ENCODE assay signal across 14 cellular contexts in genomic region chr19:19039901-19040300, GRCh38. TPM values are rescaled to one million over a fixed set of nuclear protein-coding genes. Genes with fewer than 3 reads are reported as not detected.
DNase-seq lines count a peak whose midpoint lies in the region; ATAC-seq and TF ChIP-seq lines count a peak whose summit lies in the region.
"Had no signal": no experiment of that assay in that cellular context is flagged by ENCODE, and none has a peak within 500 bp of the region (broad histone marks: within the 10 kb centered on the region; RNA-seq: fewer than 3 reads in every experiment).

No MANE protein-coding gene starts in this region.

- no peak overlapping the region for H3K4me3 Mint-ChIP-seq in activated T-helper 2 cell treated with anti-CD3 and anti-CD28 coated beads, Interferon-gamma antibody, Interleukin-2, Interleukin-4, amounts not matched to agents 10 μg/mL and 5 μg/mL and 100 μg/mL, durations not matched to agents 14 hours and 24 hours and 36 hours (ENCODE audit: low read depth)
- H3K4me3 Mint-ChIP-seq in natural killer cell treated with Interleukin-12 subunit alpha and Interleukin-12 subunit beta and Interleukin-15 and Interleukin-18, amount 100 ng/mL, for 72 hours: peak overlapping the region; percentile 34

- ATAC-seq in natural killer cell treated with Interleukin-12 subunit alpha and Interleukin-12 subunit beta and Interleukin-15 and Interleukin-18, amount 100 ng/mL, for 72 hours: peak; percentile 92 to 93
- no peak for ATAC-seq in HG02938 (IDR thresholded peaks at IDR 0.05; ENCODE audit: unreplicated experiment)
- ATAC-seq: HCT116 had no signal

- H3K36me3 Mint-ChIP-seq in activated T-helper 2 cell treated with anti-CD3 and anti-CD28 coated beads, Interferon-gamma antibody, Interleukin-2, Interleukin-4, amounts not matched to agents 10 μg/mL and 5 μg/mL and 100 μg/mL, durations not matched to agents 14 hours and 24 hours and 36 hours (ENCODE audit: low read depth): peaks cover 43% of the 10 kb centered on the region
- H3K36me3 Mint-ChIP-seq in natural killer cell treated with Interleukin-12 subunit alpha and Interleukin-12 subunit beta and Interleukin-15 and Interleukin-18, amount 100 ng/mL, for 72 hours: no peaks in the 10 kb centered on the region

- peaks cover 24% of the 10 kb centered on the region for H4K20me1 ChIP-seq in osteoblast (ENCODE audit: insufficient read depth, low read length)

- intact Hi-C loops in activated T-helper 2 cell treated with anti-CD3 and anti-CD28 coated beads, Interferon-gamma antibody, Interleukin-2, Interleukin-4, amounts not matched to agents 10 μg/mL and 5 μg/mL and 100 μg/mL, durations not matched to agents 14 hours and 24 hours and 36 hours (cut with micrococcal nuclease): no loop called here

- no peak for TF ChIP-seq CTCF in osteoblast (IDR thresholded peaks at IDR 0.05; ENCODE audit: extremely low read depth, low read depth, low read length)

- no peak overlapping the region for H3K4me2 ChIP-seq in osteoblast (ENCODE audit: insufficient read depth, low read length)

- no peak overlapping the region for H2AFZ ChIP-seq in osteoblast (ENCODE audit: low read length)

- H3K4me3 ChIP-seq in osteoblast (ENCODE audit: insufficient read depth, low read length): no peak overlapping the region
- no peak overlapping the region for H3K4me3 ChIP-seq in SJCRH30

- H3K9me3 ChIP-seq in KOPT-K1 (ENCODE audit: insufficient read depth, low read length, poor library complexity, severe bottlenecking) (peaks cover 8% of the 10 kb centered on the region), osteoblast (ENCODE audit: low read depth, low read length) (no peaks in the 10 kb centered on the region), SJCRH30 (replicated peaks) (no peaks in the 10 kb centered on the region; the same call in 1 of the 2 replicates)
- H3K9me3 ChIP-seq: neutrophil had no signal

- H3K27ac Mint-ChIP-seq in activated T-helper 2 cell treated with anti-CD3 and anti-CD28 coated beads, Interferon-gamma antibody, Interleukin-2, Interleukin-4, amounts not matched to agents 10 μg/mL and 5 μg/mL and 100 μg/mL, durations not matched to agents 14 hours and 24 hours and 36 hours: peak overlapping the region; percentile 11
- peak overlapping the region; percentile 61 to 75 for H3K27ac Mint-ChIP-seq in natural killer cell treated with Interleukin-12 subunit alpha and Interleukin-12 subunit beta and Interleukin-15 and Interleukin-18, amount 100 ng/mL, for 72 hours

- H3K36me3 ChIP-seq in KOPT-K1 (ENCODE audit: insufficient read depth, low read length): peaks cover 74% of the 10 kb centered on the region
- peaks cover 23% of the 10 kb centered on the region for H3K36me3 ChIP-seq in osteoblast (ENCODE audit: insufficient read depth, low read length)
- peaks cover 33% of the 10 kb centered on the region for H3K36me3 ChIP-seq in SJCRH30

- H3K9me3 Mint-ChIP-seq in activated T-helper 2 cell treated with anti-CD3 and anti-CD28 coated beads, Interferon-gamma antibody, Interleukin-2, Interleukin-4, amounts not matched to agents 10 μg/mL and 5 μg/mL and 100 μg/mL, durations not matched to agents 14 hours and 24 hours and 36 hours: no peaks in the 10 kb centered on the region
- H3K9me3 Mint-ChIP-seq in natural killer cell treated with Interleukin-12 subunit alpha and Interleukin-12 subunit beta and Interleukin-15 and Interleukin-18, amount 100 ng/mL, for 72 hours: no peaks in the 10 kb centered on the region

- DNase-seq in NK-92 treated with Interleukin-12 subunit alpha and Interleukin-12 subunit beta, amount 100 ng/mL, for 24 hours (lab: John Stamatoyannopoulos, UW): peak; percentile 47
- DNase-seq in NK-92 (lab: John Stamatoyannopoulos, UW; ENCODE audit: unreplicated experiment): no peak
- no peak for DNase-seq in activated T-helper 2 cell treated with anti-CD3 and anti-CD28 coated beads, Interferon-gamma antibody, Interleukin-2, Interleukin-4, amounts not matched to agents 10 μg/mL and 5 μg/mL and 100 μg/mL, durations not matched to agents 14 hours and 24 hours and 36 hours (ENCODE audit: low spot score)
- DNase-seq in natural killer cell treated with Interleukin-12 subunit alpha and Interleukin-12 subunit beta and Interleukin-15 and Interleukin-18, amount 100 ng/mL, for 72 hours (ENCODE audit: low spot score): no peak
- no peak for DNase-seq in osteoblast (ENCODE audit: insufficient read length, low spot score, missing footprints)
- no peak for DNase-seq in SJCRH30
- DNase-seq: activated CD8-positive, alpha-beta memory T cell treated with anti-CD3 and anti-CD28 coated beads for 24 hours; dermis blood vessel endothelial cell; NCI-H1105 treated with DMSO at 0.1 percent for 48 hours; small intestine had no signal

- H3K27ac ChIP-seq in KOPT-K1 (ENCODE audit: low read depth, low read length, poor library complexity, severe bottlenecking) (peak overlapping the region; percentile 24), osteoblast (ENCODE audit: low read depth, low read length) (no peak overlapping the region), SJCRH30 (no peak overlapping the region)
- H3K27ac ChIP-seq: neutrophil had no signal

- peaks cover 25% of the 10 kb centered on the region for H3K4me1 Mint-ChIP-seq in activated T-helper 2 cell treated with anti-CD3 and anti-CD28 coated beads, Interferon-gamma antibody, Interleukin-2, Interleukin-4, amounts not matched to agents 10 μg/mL and 5 μg/mL and 100 μg/mL, durations not matched to agents 14 hours and 24 hours and 36 hours (ENCODE audit: low read depth)
- H3K4me1 Mint-ChIP-seq in natural killer cell treated with Interleukin-12 subunit alpha and Interleukin-12 subunit beta and Interleukin-15 and Interleukin-18, amount 100 ng/mL, for 72 hours (ENCODE audit: low read depth in 2 of 2): peaks cover 22 to 24% of the 10 kb centered on the region in 2 donors

- peaks cover 5% of the 10 kb centered on the region for H3K4me1 ChIP-seq in osteoblast (ENCODE audit: insufficient read depth, low read length)
- H3K4me1 ChIP-seq in SJCRH30: no peaks in the 10 kb centered on the region

- H3K79me2 ChIP-seq in osteoblast (ENCODE audit: insufficient read depth, low read length): peaks cover 82% of the 10 kb centered on the region

- H3K27me3 ChIP-seq in osteoblast (ENCODE audit: insufficient read depth, low read length) (no peaks in the 10 kb centered on the region), SJCRH30 (no peaks in the 10 kb centered on the region)
- H3K27me3 ChIP-seq: neutrophil had no signal

- no peaks in the 10 kb centered on the region for H3K27me3 Mint-ChIP-seq in activated T-helper 2 cell treated with anti-CD3 and anti-CD28 coated beads, Interferon-gamma antibody, Interleukin-2, Interleukin-4, amounts not matched to agents 10 μg/mL and 5 μg/mL and 100 μg/mL, durations not matched to agents 14 hours and 24 hours and 36 hours (ENCODE audit: low read depth)
- no peaks in the 10 kb centered on the region for H3K27me3 Mint-ChIP-seq in natural killer cell treated with Interleukin-12 subunit alpha and Interleukin-12 subunit beta and Interleukin-15 and Interleukin-18, amount 100 ng/mL, for 72 hours

RNA-seq across cellular contexts. Expression of gene ARMC6, which starts 6.5 kb away (rescaled TPM):
- 44.9 and 53.9 TPM in 2 replicates for total RNA-seq in activated T-helper 2 cell treated with anti-CD3 and anti-CD28 coated beads, Interferon-gamma antibody, Interleukin-2, Interleukin-4, amounts not matched to agents 10 μg/mL and 5 μg/mL and 100 μg/mL, durations not matched to agents 14 hours and 24 hours and 36 hours
- 10 to 100 TPM; 22.3 to 43.9 TPM for total RNA-seq in natural killer cell treated with Interleukin-12 subunit alpha and Interleukin-12 subunit beta and Interleukin-15 and Interleukin-18, amount 100 ng/mL, for 72 hours
- 30.9 and 38.4 TPM in 2 replicates for total RNA-seq in osteoblast
- total RNA-seq in SJCRH30 (2014; rRNA removed; shearing (Covaris generic)): 48.6 and 55.6 TPM in 2 replicates

RNA-seq across cellular contexts. Expression of gene SUGP2, which starts 6.6 kb away (rescaled TPM):
- 129 and 140 TPM in 2 replicates for total RNA-seq in activated T-helper 2 cell treated with anti-CD3 and anti-CD28 coated beads, Interferon-gamma antibody, Interleukin-2, Interleukin-4, amounts not matched to agents 10 μg/mL and 5 μg/mL and 100 μg/mL, durations not matched to agents 14 hours and 24 hours and 36 hours
- total RNA-seq in natural killer cell treated with Interleukin-12 subunit alpha and Interleukin-12 subunit beta and Interleukin-15 and Interleukin-18, amount 100 ng/mL, for 72 hours: 100 to 1,000 TPM; 102 to 196 TPM
- total RNA-seq in osteoblast: 32.7 and 33.7 TPM in 2 replicates
- 47.7 and 57.4 TPM in 2 replicates for total RNA-seq in SJCRH30 (2014; rRNA removed; shearing (Covaris generic))

RNA-seq across cellular contexts. Expression of gene SLC25A42, which starts 23.9 kb away (rescaled TPM):
- 9.1 and 9.2 TPM in 2 replicates for total RNA-seq in activated T-helper 2 cell treated with anti-CD3 and anti-CD28 coated beads, Interferon-gamma antibody, Interleukin-2, Interleukin-4, amounts not matched to agents 10 μg/mL and 5 μg/mL and 100 μg/mL, durations not matched to agents 14 hours and 24 hours and 36 hours
- total RNA-seq in natural killer cell treated with Interleukin-12 subunit alpha and Interleukin-12 subunit beta and Interleukin-15 and Interleukin-18, amount 100 ng/mL, for 72 hours: 10 to 100 TPM; 18.3 to 22.8 TPM
- 5.4 and 5.6 TPM in 2 replicates for total RNA-seq in osteoblast
- total RNA-seq in SJCRH30 (2014; rRNA removed; shearing (Covaris generic)): 6.8 and 8.0 TPM in 2 replicates
